12 cellular contexts compared by ENCODE assay signal in the genomic region with DNA sequence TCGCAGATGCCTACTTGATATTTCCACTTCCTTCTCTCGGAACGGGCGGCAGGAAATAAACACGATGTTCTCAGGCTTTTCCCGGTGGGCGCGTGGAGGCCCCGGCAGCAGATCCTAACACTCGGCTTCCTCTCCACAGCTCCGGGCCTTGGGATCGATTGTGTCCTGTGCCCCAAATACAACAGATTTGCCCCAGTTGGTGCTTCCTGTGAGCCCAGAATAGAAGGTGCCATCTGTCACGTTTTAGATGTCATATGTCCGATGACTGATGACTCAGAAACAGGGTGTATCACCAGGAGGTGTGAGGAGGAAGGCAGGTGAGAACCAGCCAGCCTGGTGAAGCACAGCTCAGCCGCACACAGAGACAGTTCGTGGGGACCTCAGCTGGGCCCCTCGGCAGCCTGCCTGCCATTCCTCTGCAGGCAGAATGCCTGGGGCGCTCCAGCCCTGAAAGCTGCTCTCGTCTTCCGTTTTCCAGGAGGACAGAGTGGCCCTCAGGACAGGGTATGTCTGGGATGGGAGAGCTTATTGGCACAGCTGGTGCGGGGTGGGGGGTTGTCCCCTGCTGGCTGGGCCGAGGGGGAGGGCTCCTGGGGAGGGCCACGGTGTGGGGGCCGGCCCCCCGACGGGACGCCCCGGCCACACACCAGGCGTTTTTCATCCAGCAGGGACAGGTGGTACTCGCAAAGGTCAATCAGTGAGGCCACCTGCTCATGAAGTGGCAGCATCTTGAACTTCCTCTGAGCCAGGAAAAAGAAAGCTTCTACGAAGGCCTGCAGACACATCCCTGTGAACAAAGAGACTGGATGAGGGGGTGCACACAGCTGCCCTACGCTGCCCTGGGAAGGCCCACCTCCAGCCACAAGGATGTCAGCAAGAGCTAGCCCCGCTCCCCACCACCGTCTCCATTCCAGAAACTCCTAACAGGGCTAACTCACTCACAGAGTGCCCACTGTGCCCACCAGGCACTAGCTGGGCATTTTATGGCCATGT.
DNase-seq lines count a peak whose midpoint lies in the region; ATAC-seq and TF ChIP-seq lines count a peak whose summit lies in the region.
"Had no signal": no experiment of that assay in that cellular context is flagged by ENCODE, and none has a peak within 500 bp of the region (broad histone marks: within the 10 kb centered on the region; RNA-seq: fewer than 3 reads in every experiment).

No MANE protein-coding gene starts in this region.

- no peaks in the 10 kb centered on the region for H3K36me3 ChIP-seq in HCT116 (ENCODE audit: control insufficient read depth in 1 of 2, insufficient read depth in 2 of 2, low read length in 2 of 2)
- H3K36me3 ChIP-seq: brain microvascular endothelial cell had no signal

- no peak for DNase-seq in HCT116 (ENCODE audit: low read depth, low spot score)
- peak; percentile 91 for DNase-seq in NCI-H2171 treated with DMSO at 0.1 percent for 48 hours (lab: John Stamatoyannopoulos, UW)
- peak in 6 of 61 donors; percentile 17 to 96 (median 34) for DNase-seq in caudate nucleus (lab: John Stamatoyannopoulos, UW)
- DNase-seq in occipital lobe (lab: John Stamatoyannopoulos, UW), result peak; percentile 27
- DNase-seq: activated CD4-positive, alpha-beta T cell treated with anti-CD3 and anti-CD28 coated beads for 4 hours; activated gamma-delta T cell treated with Interleukin-2 at 50 U/mL for 16 hours; brain microvascular endothelial cell; GOT3; naive B cell had no signal

- no peaks in the 10 kb centered on the region for H3K79me2 ChIP-seq in HCT116 (ENCODE audit: insufficient read depth, low read length)

- TF ChIP-seq RAD21 in HCT116 (IDR thresholded peaks at IDR 0.05; ENCODE audit: low read depth), result no peak

- no peak for TF ChIP-seq POLR2A in HCT116 (IDR thresholded peaks at IDR 0.05; ENCODE audit: borderline replicate concordance, extremely low read depth, insufficient read depth, insufficient read length)

- H3K27ac ChIP-seq in HCT116 (ENCODE audit: low read depth, low read length) (no peak overlapping the region), caudate nucleus (ENCODE audit: low read depth, low read length) (peak overlapping the region; percentile 36)
- H3K27ac ChIP-seq: brain microvascular endothelial cell had no signal

- H3K27me3 ChIP-seq in HCT116 (ENCODE audit: insufficient read depth, low read length), result peaks cover 5% of the 10 kb centered on the region; the same call in 1 of the 2 replicates
- H3K27me3 ChIP-seq: brain microvascular endothelial cell had no signal

- POLR2A ChIA-PET in HCT116 (lab: Charles Lee), result no interaction called here

- peak overlapping the region; percentile 28; the same call in 1 of the 2 replicates for H3K4me2 ChIP-seq in HCT116 (ENCODE audit: low read length)

- peaks cover 0 to 15% of the 10 kb centered on the region in 2 experiments; a peak in 2 of 4 replicates for H3K4me1 ChIP-seq in HCT116 (ENCODE audit: control insufficient read depth in 1 of 2, insufficient read depth in 2 of 2, low read length in 2 of 2)

- no peak overlapping the region for H3K9ac ChIP-seq in HCT116 (ENCODE audit: low read length)

- H3K9me3 ChIP-seq in HCT116 (ENCODE audit: control insufficient read depth in 1 of 2, insufficient read depth in 1 of 2, low read depth in 1 of 2, low read length in 2 of 2), result no peaks in the 10 kb centered on the region

- intact Hi-C loops in HCT116 (cut with micrococcal nuclease), result no loop called here

- CTCF ChIA-PET in HCT116 (lab: Charles Lee), result interaction anchor here (0.6 kb wide), 1 partner anchor 137 kb away, joined by 3 read pairs; no protein-coding TSS in a partner anchor

- H4K20me1 ChIP-seq in HCT116 (ENCODE audit: insufficient read depth), result no peaks in the 10 kb centered on the region

- H3K9me2 ChIP-seq in HCT116 (ENCODE audit: insufficient read depth), result no peaks in the 10 kb centered on the region

- TF ChIP-seq CTCF in HCT116 (IDR thresholded peaks at IDR 0.05 in 2 of 3, conservative IDR thresholded peaks at IDR 0.05 in 1 of 3; ENCODE audit: borderline replicate concordance in 1 of 3, insufficient read depth in 1 of 3, low read depth in 2 of 3, low read length in 2 of 3), result no peak

- no TSS peak for BruUV-seq in HCT116 (replicated peaks; lab: Mats Ljungman, UMichigan)

- ATAC-seq in HCT116, result no peak
- ATAC-seq in HG03095 (IDR thresholded peaks at IDR 0.05; ENCODE audit: unreplicated experiment), result no peak
- no peak for ATAC-seq in HG03469 (IDR thresholded peaks at IDR 0.05; ENCODE audit: unreplicated experiment)
- no peak for ATAC-seq in GM18868 (IDR thresholded peaks at IDR 0.05; ENCODE audit: unreplicated experiment)

- RAD21 ChIA-PET in HCT116 (lab: Charles Lee; ENCODE audit: low non-redundant PET in 1 of 2, low total read pairs in 2 of 2, uncharacterized antibody in 2 of 2, unreplicated experiment in 2 of 2), result no interaction called here

- H3K4me3 ChIP-seq in HCT116 (replicated peaks in 1 of 2; ENCODE audit: low read depth in 1 of 2, low read length in 2 of 2), result no peak overlapping the region

- no peak overlapping the region for H2AFZ ChIP-seq in HCT116 (ENCODE audit: low read depth, low read length, poor library complexity, severe bottlenecking)

TF ChIP-seq in HCT116, 20 proteins besides CTCF, POLR2A, EP300 and RAD21 (continues in another document):
- peak; percentile 52; the same call in 1 of the 2 replicates for TF ChIP-seq FOSL1 (IDR thresholded peaks at IDR 0.05; ENCODE audit: low read depth)
- peak; percentile 56; the same call in 1 of the 2 replicates for TF ChIP-seq JUND (IDR thresholded peaks at IDR 0.05)
- no peak for TF ChIP-seq SIN3A (IDR thresholded peaks at IDR 0.05; ENCODE audit: low read depth)
- TF ChIP-seq CEBPB (IDR thresholded peaks at IDR 0.05; ENCODE audit: low read depth), result no peak
- no peak for TF ChIP-seq EZH2 (IDR thresholded peaks at IDR 0.05)
- TF ChIP-seq, protein P1, sequence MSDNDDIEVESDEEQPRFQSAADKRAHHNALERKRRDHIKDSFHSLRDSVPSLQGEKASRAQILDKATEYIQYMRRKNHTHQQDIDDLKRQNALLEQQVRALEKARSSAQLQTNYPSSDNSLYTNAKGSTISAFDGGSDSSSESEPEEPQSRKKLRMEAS (IDR thresholded peaks at IDR 0.05), result peak; percentile 90
- TF ChIP-seq CBX3 (IDR thresholded peaks at IDR 0.05; ENCODE audit: low read depth), result no peak
- no peak for TF ChIP-seq SRF (IDR thresholded peaks at IDR 0.05; ENCODE audit: low read depth)
- no peak for TF ChIP-seq EGR1 (IDR thresholded peaks at IDR 0.05; ENCODE audit: low read depth)
- TF ChIP-seq, protein P2, sequence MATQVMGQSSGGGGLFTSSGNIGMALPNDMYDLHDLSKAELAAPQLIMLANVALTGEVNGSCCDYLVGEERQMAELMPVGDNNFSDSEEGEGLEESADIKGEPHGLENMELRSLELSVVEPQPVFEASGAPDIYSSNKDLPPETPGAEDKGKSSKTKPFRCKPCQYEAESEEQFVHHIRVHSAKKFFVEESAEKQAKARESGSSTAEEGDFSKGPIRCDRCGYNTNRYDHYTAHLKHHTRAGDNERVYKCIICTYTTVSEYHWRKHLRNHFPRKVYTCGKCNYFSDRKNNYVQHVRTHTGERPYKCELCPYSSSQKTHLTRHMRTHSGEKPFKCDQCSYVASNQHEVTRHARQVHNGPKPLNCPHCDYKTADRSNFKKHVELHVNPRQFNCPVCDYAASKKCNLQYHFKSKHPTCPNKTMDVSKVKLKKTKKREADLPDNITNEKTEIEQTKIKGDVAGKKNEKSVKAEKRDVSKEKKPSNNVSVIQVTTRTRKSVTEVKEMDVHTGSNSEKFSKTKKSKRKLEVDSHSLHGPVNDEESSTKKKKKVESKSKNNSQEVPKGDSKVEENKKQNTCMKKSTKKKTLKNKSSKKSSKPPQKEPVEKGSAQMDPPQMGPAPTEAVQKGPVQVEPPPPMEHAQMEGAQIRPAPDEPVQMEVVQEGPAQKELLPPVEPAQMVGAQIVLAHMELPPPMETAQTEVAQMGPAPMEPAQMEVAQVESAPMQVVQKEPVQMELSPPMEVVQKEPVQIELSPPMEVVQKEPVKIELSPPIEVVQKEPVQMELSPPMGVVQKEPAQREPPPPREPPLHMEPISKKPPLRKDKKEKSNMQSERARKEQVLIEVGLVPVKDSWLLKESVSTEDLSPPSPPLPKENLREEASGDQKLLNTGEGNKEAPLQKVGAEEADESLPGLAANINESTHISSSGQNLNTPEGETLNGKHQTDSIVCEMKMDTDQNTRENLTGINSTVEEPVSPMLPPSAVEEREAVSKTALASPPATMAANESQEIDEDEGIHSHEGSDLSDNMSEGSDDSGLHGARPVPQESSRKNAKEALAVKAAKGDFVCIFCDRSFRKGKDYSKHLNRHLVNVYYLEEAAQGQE (IDR thresholded peaks at IDR 0.05; ENCODE audit: low read depth), result no peak
- TF ChIP-seq ZFX (IDR thresholded peaks at IDR 0.05), result no peak
- TF ChIP-seq ATF3 (IDR thresholded peaks at IDR 0.05), result no peak
- no peak for TF ChIP-seq SP1 (IDR thresholded peaks at IDR 0.05; ENCODE audit: low read depth)
- TF ChIP-seq TCF7L2 (IDR thresholded peaks at IDR 0.05; ENCODE audit: borderline replicate concordance, extremely low read depth, insufficient read depth, insufficient read length), result no peak
- no peak for TF ChIP-seq ZBTB33 (IDR thresholded peaks at IDR 0.05; ENCODE audit: extremely low read depth, insufficient replicate concordance, low read length)
- TF ChIP-seq YY1 (IDR thresholded peaks at IDR 0.05; ENCODE audit: extremely low read depth, insufficient replicate concordance, low read depth, low read length), result no peak
- no peak for TF ChIP-seq EZH2phosphoT487 (IDR thresholded peaks at IDR 0.05; ENCODE audit: borderline replicate concordance)
- TF ChIP-seq POLR2AphosphoS5 (IDR thresholded peaks at IDR 0.05; ENCODE audit: low read depth, low read length), result no peak
